14 cellular contexts compared by ENCODE assay signal in genomic region chr9:68975644-68976043, GRCh38. TPM values are rescaled to one million over a fixed set of nuclear protein-coding genes. Genes with fewer than 3 reads are reported as not detected.
DNase-seq lines count a peak whose midpoint lies in the region; FAIRE-seq and TF ChIP-seq lines count a peak whose summit lies in the region.
"Had no signal": no experiment of that assay in that cellular context is flagged by ENCODE, and none has a peak within 500 bp of the region (broad histone marks: within the 10 kb centered on the region; RNA-seq: fewer than 3 reads in every experiment).

No MANE protein-coding gene starts in this region.

- H3K4me3 ChIP-seq in coronary artery, result peak overlapping the region; percentile 51
- peak overlapping the region; percentile 48 for H3K4me3 ChIP-seq in mononuclear cell (ENCODE audit: low read length)
- H3K4me3 ChIP-seq in OCI-LY7 (ENCODE audit: low read depth, low read length, poor library complexity, severe bottlenecking), result no peak overlapping the region
- peak overlapping the region in 1 of 4 donors; percentile 4 for H3K4me3 ChIP-seq in stomach

- TF ChIP-seq CTCF in coronary artery (IDR thresholded peaks at IDR 0.05) (no peak), OCI-LY7 (conservative IDR thresholded peaks at IDR 0.05; ENCODE audit: low read length) (no peak), stomach (IDR thresholded peaks at IDR 0.05) (no peak)

- H3K27ac ChIP-seq in coronary artery, result peak overlapping the region; percentile 24 to 59
- no peak overlapping the region for H3K27ac ChIP-seq in OCI-LY7 (ENCODE audit: low read depth, low read length, poor library complexity, severe bottlenecking)
- peak overlapping the region in 2 of 5 donors; percentile 45 to 49 for H3K27ac ChIP-seq in stomach
- H3K27ac ChIP-seq: epithelial cell of prostate had no signal

- no peaks in the 10 kb centered on the region for H4K20me1 ChIP-seq in OCI-LY7 (ENCODE audit: insufficient read depth, low read length)

- H3K4me1 ChIP-seq in mononuclear cell (ENCODE audit: insufficient read depth, low read length) (peaks cover 58% of the 10 kb centered on the region), OCI-LY7 (ENCODE audit: insufficient read depth, low read length, poor library complexity, severe bottlenecking) (peaks cover 20% of the 10 kb centered on the region), stomach (peaks cover 0 to 18% (median 7%) of the 10 kb centered on the region in 4 donors)

- TF ChIP-seq POLR2A in stomach (IDR thresholded peaks at IDR 0.05), result no peak
- no peak for TF ChIP-seq POLR2A in GM12892 (IDR thresholded peaks at IDR 0.05; ENCODE audit: low read depth, low read length)

- H2AFZ ChIP-seq in OCI-LY7 (ENCODE audit: low read length), result no peak overlapping the region

- in situ Hi-C loops in KBM-7 (cut with MboI; ENCODE audit: low pct_unique_long_range_greater_than_20kb, low sequenced_read_pairs), result no loop called here

- no peaks in the 10 kb centered on the region for H3K36me3 ChIP-seq in OCI-LY7 (ENCODE audit: insufficient read depth, low read length)
- H3K36me3 ChIP-seq in stomach, result no peaks in the 10 kb centered on the region

- H3K9me2 ChIP-seq in OCI-LY7 (ENCODE audit: insufficient read depth, low read length), result no peaks in the 10 kb centered on the region

- WGBS in stomach, 5 donors, result 47 to 60% (median 55%) methylated on average over 3 of the region's 3 CpGs

- H3K79me2 ChIP-seq in OCI-LY7 (ENCODE audit: insufficient read depth, low read depth, low read length), result no peaks in the 10 kb centered on the region

- BruUV-seq in OCI-LY7 (replicated peaks; lab: Mats Ljungman, UMichigan), result no TSS peak

- H3K27me3 ChIP-seq in mononuclear cell (ENCODE audit: insufficient read depth, low read length) (no peaks in the 10 kb centered on the region), stomach (no peaks in the 10 kb centered on the region)

- CTCF ChIA-PET in OCI-LY7 (lab: Charles Lee; ENCODE audit: unreplicated experiment), result no interaction called here

- POLR2A ChIA-PET in OCI-LY7 (lab: Charles Lee), result interaction anchor here (0.6 to 1.5 kb wide), 3 partner anchors 8 to 172 kb away, joined by 3 to 6 read pairs (median 3); no protein-coding TSS in a partner anchor

- intact Hi-C loops in OCI-LY7 (cut with micrococcal nuclease; ENCODE audit: unreplicated experiment), result no loop called here
- intact Hi-C loops in stomach (cut with DNase I; ENCODE audit: low total_unique reads), result no loop called here

- H3K9me3 ChIP-seq in mononuclear cell (ENCODE audit: low read depth, low read length) (no peaks in the 10 kb centered on the region), OCI-LY7 (ENCODE audit: low read length) (no peaks in the 10 kb centered on the region), stomach (no peaks in the 10 kb centered on the region)

- DNase-seq in AML-193 (lab: John Stamatoyannopoulos, UW), result peak; percentile 6 to 25
- DNase-seq in KBM-7, result peak; percentile 48
- DNase-seq in coronary artery (ENCODE audit: low spot score), result no peak
- DNase-seq in DMS153 treated with DMSO at 0.1 percent for 48 hours (lab: John Stamatoyannopoulos, UW; ENCODE audit: unreplicated experiment), result no peak
- no peak for DNase-seq in OCI-LY7 (ENCODE audit: low spot score)
- DNase-seq in stomach, result no peak
- no peak for DNase-seq in GM12892 (ENCODE audit: insufficient read length)
- DNase-seq: activated CD8-positive, alpha-beta memory T cell treated with anti-CD3 and anti-CD28 coated beads, Interleukin-2, amount 50 U/mL, for 48 hours; NCI-H1417 treated with DMSO at 0.1 percent for 48 hours had no signal

- no peak overlapping the region for H3K4me2 ChIP-seq in OCI-LY7 (ENCODE audit: low read length)

- no peak for FAIRE-seq in GM12892 (lab: Jason Lieb, UNC)

- TF ChIP-seq EP300 in stomach (IDR thresholded peaks at IDR 0.05), result no peak

RNA-seq across cellular contexts. Expression of gene PRKACG, which starts 38.3 kb away (rescaled TPM):
- total RNA-seq in mononuclear cell (not detected), OCI-LY7 (2022) (not detected in 2 replicates), stomach (not detected)
- total RNA-seq in OCI-LY7 (2014; rRNA removed; shearing (Covaris generic)), result not detected in 2 replicates
- polyA plus RNA-seq in stomach, result not detected
- polyA plus RNA-seq in GM12892 (2012; ENCODE audit: missing spikeins), result not detected
- total RNA-seq: HT-29; mucosa of gallbladder; T-helper 2 cell treated with Interferon-gamma antibody and Interleukin-4, amounts not matched to agents 100 ng/mL and 5 ng/mL, for 36 hours had no signal

RNA-seq across cellular contexts. Expression of gene FXN, which starts 59.9 kb away (rescaled TPM):
- total RNA-seq in mononuclear cell, result 4.0 TPM
- total RNA-seq in OCI-LY7 (2014; rRNA removed; shearing (Covaris generic)), result 5.6 and 6.9 TPM in 2 replicates
- total RNA-seq in OCI-LY7 (2022), result 33.6 and 36.1 TPM in 2 replicates
- 1 to 10 TPM in 4 of 5 donors, under 1 TPM in 1; 0.58 to 4.2 (median 3.2) TPM for total RNA-seq in stomach
- polyA plus RNA-seq in stomach, result 10 to 100 TPM in 2 of 3 donors, 1 to 10 TPM in 1; 9.0 to 15.3 (median 14.7) TPM
- polyA plus RNA-seq in GM12892 (2012; ENCODE audit: missing spikeins), result 17.4 TPM

Comparison
In these comparisons a context has a peak if more than half of its experiments do, and no peak if none do; other contexts are left out.
1. DNase-seq: peak in AML-193 (2 of 2) and KBM-7 (single experiment); none in coronary artery (single experiment), DMS153 treated with DMSO at 0.1 percent for 48 hours (single experiment), OCI-LY7 (single experiment), stomach (single experiment) and GM12892 (single experiment).